8 cellular contexts compared by ENCODE assay signal in genomic region chr2:108534577-108535379, GRCh38. TPM values are rescaled to one million over a fixed set of nuclear protein-coding genes. Genes with fewer than 3 reads are reported as not detected.
DNase-seq lines count a peak whose midpoint lies in the region; ATAC-seq and TF ChIP-seq lines count a peak whose summit lies in the region.

No MANE protein-coding gene starts in this region.

- no peaks in the 10 kb centered on the region for H3K27me3 Mint-ChIP-seq in activated naive CD4-positive, alpha-beta T cell treated with anti-CD3 and anti-CD28 coated beads for 36 hours (ENCODE audit: low read depth)

- H3F3A ChIP-seq in PC-3 (ENCODE audit: low read length, unreplicated experiment): no peaks in the 10 kb centered on the region

- H3K27me3 ChIP-seq in BE2C (no peaks in the 10 kb centered on the region), PC-3 (ENCODE audit: low read length) (no peaks in the 10 kb centered on the region), trophoblast cell (ENCODE audit: insufficient read depth, low read length) (no peaks in the 10 kb centered on the region)

- H3K4me2 ChIP-seq in PC-3 (ENCODE audit: low read length): peak overlapping the region; percentile 85
- H3K4me2 ChIP-seq in trophoblast cell (ENCODE audit: low read length): peak overlapping the region; percentile 81

- no peaks in the 10 kb centered on the region for H3K36me3 Mint-ChIP-seq in activated naive CD4-positive, alpha-beta T cell treated with anti-CD3 and anti-CD28 coated beads for 36 hours (ENCODE audit: low read depth)

- ATAC-seq in GM19023 (IDR thresholded peaks at IDR 0.05; ENCODE audit: unreplicated experiment): peak; percentile 32
- peak; percentile 37 for ATAC-seq in HG03175 (IDR thresholded peaks at IDR 0.05; ENCODE audit: unreplicated experiment)
- ATAC-seq in PC-3: peak; percentile 17

- intact Hi-C loops in PC-3 (cut with micrococcal nuclease): loop anchor here (2.0 kb wide), 1 partner anchor 36 kb away; no protein-coding TSS in a partner anchor
- intact Hi-C loops in activated naive CD4-positive, alpha-beta T cell treated with anti-CD3 and anti-CD28 coated beads for 36 hours (cut with micrococcal nuclease): loop anchor here (1.0 to 10.0 kb wide), 9 partner anchors 42 to 498 kb away; partner anchors contain the start of genes EDAR, GCC2 and RANBP2
- intact Hi-C loops in cardiac septum (cut with DNase I): loop anchor here (1.0 to 5.0 kb wide), 2 partner anchors 20 to 43 kb away; no protein-coding TSS in a partner anchor

- TF ChIP-seq CTCF in BE2C (IDR thresholded peaks at IDR 0.05; ENCODE audit: low read depth, low read length) (no peak), PC-3 (conservative IDR thresholded peaks at IDR 0.05; ENCODE audit: low read depth, low read length) (no peak)

- WGBS in trophoblast cell (ENCODE audit: extremely low coverage, insufficient coverage, insufficient read length): no CpG with 5 or more reads among the region's 59 CpGs

- H2AK5ac ChIP-seq in trophoblast cell (ENCODE audit: low read length): peak overlapping the region; percentile 51

- H3K27ac ChIP-seq in PC-3 (ENCODE audit: low read length): peak overlapping the region; percentile 16
- H3K27ac ChIP-seq in trophoblast cell (ENCODE audit: low read depth, low read length): peak overlapping the region; percentile 51

- peak overlapping the region; percentile 79 for H3K4me3 ChIP-seq in BE2C (ENCODE audit: low read depth, low read length)
- H3K4me3 ChIP-seq in PC-3 (ENCODE audit: low read length): peak overlapping the region; percentile 85
- H3K4me3 ChIP-seq in trophoblast cell (ENCODE audit: low read depth, low read length): peak overlapping the region; percentile 80

- H2AFZ ChIP-seq in PC-3 (ENCODE audit: low read length) (peak overlapping the region; percentile 52), trophoblast cell (ENCODE audit: insufficient read depth, low read length, poor library complexity) (peak overlapping the region; percentile 70)

- DNase-seq in BE2C: peak; percentile 21
- peak; percentile 48 for DNase-seq in PC-3
- DNase-seq in activated naive CD4-positive, alpha-beta T cell treated with anti-CD3 and anti-CD28 coated beads for 36 hours: peak; percentile 37
- DNase-seq in cardiac septum (ENCODE audit: low spot score): peak; percentile 78
- peak in 1 of 2 donors; percentile 72 for DNase-seq in trophoblast cell
- DNase-seq in COR-L47 (lab: John Stamatoyannopoulos, UW): no peak

- H3K79me1 ChIP-seq in trophoblast cell (ENCODE audit: low read length): peaks cover 10% of the 10 kb centered on the region

- H2BK12ac ChIP-seq in trophoblast cell (ENCODE audit: low read length): peak overlapping the region; percentile 66

- POLR2A ChIA-PET in PC-3 (lab: Charles Lee; ENCODE audit: unreplicated experiment): interaction anchor here (0.8 kb wide), 1 partner anchor 37 kb away, joined by 5 read pairs; no protein-coding TSS in a partner anchor

- H3K23ac ChIP-seq in trophoblast cell (ENCODE audit: low read length): no peak overlapping the region

- peaks cover 34% of the 10 kb centered on the region for H4K20me1 ChIP-seq in PC-3 (ENCODE audit: low read length)

- peak overlapping the region; percentile 42 for H3K18ac ChIP-seq in trophoblast cell (ENCODE audit: low read length)

- no peaks in the 10 kb centered on the region for H3K9me3 Mint-ChIP-seq in activated naive CD4-positive, alpha-beta T cell treated with anti-CD3 and anti-CD28 coated beads for 36 hours

- H4K8ac ChIP-seq in trophoblast cell (ENCODE audit: low read depth, low read length): peak overlapping the region; percentile 68

- CTCF ChIA-PET in PC-3 (lab: Charles Lee): interaction anchor here (1.3 kb wide), 1 partner anchor 49 kb away, joined by 6 read pairs; no protein-coding TSS in a partner anchor
- CTCF ChIA-PET in activated naive CD4-positive, alpha-beta T cell treated with anti-CD3 and anti-CD28 coated beads for 36 hours (lab: Charles Lee): interaction anchor here (0.6 to 0.9 kb wide), 3 partner anchors 36 to 471 kb away, joined by 3 read pairs; no protein-coding TSS in a partner anchor

- H3K79me2 ChIP-seq in PC-3 (ENCODE audit: low read length): peaks cover 52% of the 10 kb centered on the region
- H3K79me2 ChIP-seq in trophoblast cell (ENCODE audit: control insufficient read depth, insufficient read depth, low read length, poor library complexity): peaks cover 12% of the 10 kb centered on the region

- H3K9ac ChIP-seq in PC-3 (ENCODE audit: low read length) (peak overlapping the region; percentile 69), trophoblast cell (ENCODE audit: low read length) (peak overlapping the region; percentile 92)

- H3K4me1 ChIP-seq in BE2C: no peaks in the 10 kb centered on the region
- H3K4me1 ChIP-seq in PC-3 (ENCODE audit: insufficient read depth, low read length): peaks cover 31% of the 10 kb centered on the region
- H3K4me1 ChIP-seq in trophoblast cell (ENCODE audit: control insufficient read depth in 1 of 2, insufficient read depth in 2 of 2, low read length in 2 of 2): peaks cover 5 to 9% of the 10 kb centered on the region in 2 experiments

- H3K36me3 ChIP-seq in BE2C: no peaks in the 10 kb centered on the region
- no peaks in the 10 kb centered on the region for H3K36me3 ChIP-seq in PC-3 (ENCODE audit: low read depth, low read length)
- peaks cover 0 to 2% of the 10 kb centered on the region in 2 experiments for H3K36me3 ChIP-seq in trophoblast cell (ENCODE audit: control insufficient read depth in 1 of 2, insufficient read depth in 2 of 2, low read length in 2 of 2)

- H2BK120ac ChIP-seq in trophoblast cell (ENCODE audit: insufficient read depth, low read length, poor library complexity): peak overlapping the region; percentile 26

- H3K27ac Mint-ChIP-seq in activated naive CD4-positive, alpha-beta T cell treated with anti-CD3 and anti-CD28 coated beads for 36 hours: peak overlapping the region; percentile 81

- peak overlapping the region; percentile 41 for H3K14ac ChIP-seq in trophoblast cell (ENCODE audit: low read length)

- peak overlapping the region; percentile 96 for H3K4me3 Mint-ChIP-seq in activated naive CD4-positive, alpha-beta T cell treated with anti-CD3 and anti-CD28 coated beads for 36 hours

- H4K12ac ChIP-seq in trophoblast cell (ENCODE audit: low read depth, low read length): peak overlapping the region; percentile 86

- BruUV-seq in PC-3 (replicated peaks; lab: Mats Ljungman, UMichigan): no TSS peak

- H2BK5ac ChIP-seq in trophoblast cell (ENCODE audit: low read depth, low read length, poor library complexity): peak overlapping the region; percentile 92

- peak overlapping the region; percentile 92 for H4K91ac ChIP-seq in trophoblast cell (ENCODE audit: low read depth, low read length)

- peaks cover 31% of the 10 kb centered on the region for H3K4me1 Mint-ChIP-seq in activated naive CD4-positive, alpha-beta T cell treated with anti-CD3 and anti-CD28 coated beads for 36 hours (ENCODE audit: low read depth)

- peak overlapping the region; percentile 73 for H3K4ac ChIP-seq in trophoblast cell (ENCODE audit: low read depth, low read length)

- H3K9me2 ChIP-seq in PC-3 (replicated peaks; ENCODE audit: low read length): no peaks in the 10 kb centered on the region

- H3K9me3 ChIP-seq in BE2C (no peaks in the 10 kb centered on the region), PC-3 (ENCODE audit: low read length) (no peaks in the 10 kb centered on the region), trophoblast cell (ENCODE audit: insufficient read depth, low read depth, low read length) (no peaks in the 10 kb centered on the region)

RNA-seq across cellular contexts. Expression of gene LIMS1, which starts 0.5 kb away (rescaled TPM):
- polyA plus RNA-seq in BE2C (2012; ENCODE audit: insufficient read depth, insufficient read length, low read depth): 52.2 TPM
- 58.9 and 62.7 TPM in 2 replicates for total RNA-seq in PC-3 (2014; rRNA removed)
- 10 to 100 TPM; 43.8 to 47.1 TPM for total RNA-seq in activated naive CD4-positive, alpha-beta T cell treated with anti-CD3 and anti-CD28 coated beads for 36 hours
- total RNA-seq in cardiac septum: 121 TPM
- polyA plus RNA-seq in trophoblast cell (2013): 60.3 and 62.4 TPM in 2 replicates
